27 cellular contexts compared by ENCODE assay signal in the genomic region with DNA sequence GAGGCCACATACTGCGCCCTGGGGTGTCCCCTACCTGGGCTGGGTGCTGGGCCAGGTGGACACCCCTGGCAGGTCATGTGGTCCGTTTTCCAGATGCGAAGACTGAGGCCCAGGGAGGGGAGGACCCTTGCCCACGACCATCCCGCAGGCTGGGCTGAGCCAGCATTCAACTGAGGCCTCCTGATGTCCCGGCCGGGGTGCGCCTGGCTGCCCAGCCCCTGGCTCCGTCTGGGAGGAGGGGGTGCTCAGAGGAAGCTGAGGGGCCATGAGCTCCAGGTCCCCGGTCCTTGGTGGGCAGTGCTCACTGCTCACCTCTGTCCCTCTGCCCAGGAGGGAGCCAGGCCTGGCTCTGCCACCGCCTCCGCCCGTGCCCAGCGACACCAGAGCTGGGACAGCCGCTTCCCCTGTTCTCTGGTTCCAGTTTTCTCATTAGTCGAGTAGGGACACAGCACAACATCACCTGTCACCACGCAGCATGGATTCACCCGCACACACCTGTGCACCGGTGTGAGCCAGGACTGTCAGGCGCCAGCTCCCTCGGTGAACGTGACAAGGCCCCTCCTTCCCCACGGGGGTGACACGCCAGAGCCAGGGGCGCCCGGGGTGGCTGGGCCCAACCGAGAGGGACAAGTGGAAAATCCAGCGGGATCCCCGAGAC.
DNase-seq lines count a peak whose midpoint lies in the region; ATAC-seq, FAIRE-seq and TF ChIP-seq lines count a peak whose summit lies in the region.
"Had no signal": no experiment of that assay in that cellular context is flagged by ENCODE, and none has a peak within 500 bp of the region (broad histone marks: within the 10 kb centered on the region; RNA-seq: fewer than 3 reads in every experiment).

No MANE protein-coding gene starts in this region.

- WGBS in IMR-90 (ENCODE audit: extremely low coverage in 2 of 2, insufficient read length in 1 of 2), 2 experiments, result 92% methylated on average over 17 of the region's 29 CpGs; no CpG with 5 or more reads in 1 of the 2 experiments

- dilution Hi-C loops in IMR-90 (cut with HindIII; ENCODE audit: low sequenced_read_pairs, unreplicated experiment), result no loop called here

- intact Hi-C loops in IMR-90 (cut with micrococcal nuclease) (loop anchor here (5.0 kb wide), 1 partner anchor 142 kb away; no protein-coding TSS in a partner anchor), kidney (cut with DNase I) (no loop called here)

- FAIRE-seq in kidney (lab: Jason Lieb, UNC), result no peak
- FAIRE-seq: GM12892, HTR-8/SVneo, RCC 7860 had no signal

- H3K27ac Mint-ChIP-seq in stimulated activated naive B cell treated with anti-CD40 and anti-IgM and Interleukin-4, amounts not matched to agents 10 μg/mL and 1 μg/mL and 100 μg/mL, for 72 hours, result peak overlapping the region; percentile 20
- no peak overlapping the region for H3K27ac Mint-ChIP-seq in neural progenitor cell
- H3K27ac Mint-ChIP-seq: CD8-positive, alpha-beta T cell; IgD-negative memory B cell had no signal

- H3K36me3 ChIP-seq in IMR-90 (ENCODE audit: control insufficient read depth, insufficient read depth, low read length) (no peaks in the 10 kb centered on the region), kidney (ENCODE audit: control insufficient read depth in 1 of 2, insufficient read depth in 2 of 2, low read length in 2 of 2) (no peaks in the 10 kb centered on the region), neural progenitor cell (no peaks in the 10 kb centered on the region)
- H3K36me3 ChIP-seq: HAP-1 had no signal

- H3K9ac ChIP-seq in IMR-90 (ENCODE audit: low read depth, low read length) (no peak overlapping the region), kidney (ENCODE audit: low read length in 2 of 2) (no peak overlapping the region), neural progenitor cell (no peak overlapping the region)
- H3K9ac ChIP-seq: BLaER1 treated with 17β-estradiol and CSF1 and Interleukin-3, amounts not matched to agents 10 nM and 100 nM; GM23248 had no signal

- no peak overlapping the region for H2BK20ac ChIP-seq in IMR-90 (ENCODE audit: low read depth, low read length)

- H3K9me3 ChIP-seq in IMR-90 (ENCODE audit: control insufficient read depth, insufficient read depth, low read length) (no peaks in the 10 kb centered on the region), kidney (ENCODE audit: control insufficient read depth in 1 of 2, low read length in 2 of 2) (no peaks in the 10 kb centered on the region), neural progenitor cell (ENCODE audit: low read depth) (no peaks in the 10 kb centered on the region)
- H3K9me3 ChIP-seq: BLaER1 treated with 17β-estradiol and CSF1 and Interleukin-3, amounts not matched to agents 10 nM and 100 nM; HAP-1 had no signal

- no peak for TF ChIP-seq CTCF in IMR-90 (conservative IDR thresholded peaks at IDR 0.05; ENCODE audit: low read depth, low read length)
- no peak for TF ChIP-seq CTCF in kidney (IDR thresholded peaks at IDR 0.05; ENCODE audit: borderline replicate concordance, extremely low read depth, insufficient read depth)
- no peak for TF ChIP-seq CTCF in neural progenitor cell (IDR thresholded peaks at IDR 0.05)

- no peaks in the 10 kb centered on the region for H3K4me1 ChIP-seq in IMR-90 (ENCODE audit: control insufficient read depth, insufficient read depth, low read length)
- no peaks in the 10 kb centered on the region for H3K4me1 ChIP-seq in kidney (ENCODE audit: control insufficient read depth in 1 of 2, insufficient read depth in 1 of 2, low read depth in 1 of 2, low read length in 2 of 2)
- peaks cover 13% of the 10 kb centered on the region for H3K4me1 ChIP-seq in neural progenitor cell
- H3K4me1 ChIP-seq: HAP-1 had no signal

- no peak overlapping the region for H2AK5ac ChIP-seq in IMR-90 (ENCODE audit: low read depth, low read length)

- peaks cover 0 to 24% of the 10 kb centered on the region in 2 donors for H3K4me1 Mint-ChIP-seq in stimulated activated naive B cell treated with anti-CD40 and anti-IgM and Interleukin-4, amounts not matched to agents 10 μg/mL and 1 μg/mL and 100 μg/mL, for 72 hours
- H3K4me1 Mint-ChIP-seq in neural progenitor cell, result peaks cover 4% of the 10 kb centered on the region

- no peak overlapping the region for H4K5ac ChIP-seq in IMR-90 (ENCODE audit: low read depth, low read length)

- H3K56ac ChIP-seq in IMR-90 (ENCODE audit: extremely low read depth, insufficient read depth, low read length), result no peak overlapping the region

- TF ChIP-seq RAD21 in IMR-90 (IDR thresholded peaks at IDR 0.05; ENCODE audit: low read length), result no peak

- H3K9me1 ChIP-seq in IMR-90 (ENCODE audit: insufficient read depth, low read length), result peaks cover 5% of the 10 kb centered on the region

- H3K4ac ChIP-seq in IMR-90 (ENCODE audit: low read depth, low read length), result no peak overlapping the region

- H4K8ac ChIP-seq in IMR-90 (ENCODE audit: low read depth in 2 of 2, low read length in 2 of 2), result no peak overlapping the region

- H3K27ac ChIP-seq in IMR-90 (ENCODE audit: insufficient read depth, low read length) (no peak overlapping the region), kidney (ENCODE audit: low read depth in 2 of 2, low read length in 2 of 2) (no peak overlapping the region), neural progenitor cell (no peak overlapping the region)
- H3K27ac ChIP-seq: 22Rv1; BLaER1 treated with 17β-estradiol and CSF1 and Interleukin-3, amounts not matched to agents 10 nM and 100 nM; GM23248 had no signal

- no peaks in the 10 kb centered on the region; the same call in 1 of the 2 replicates for H4K20me1 ChIP-seq in IMR-90 (ENCODE audit: insufficient read depth, low read length)
- H4K20me1 ChIP-seq in neural progenitor cell (ENCODE audit: low read depth), result peaks cover 5% of the 10 kb centered on the region

- H3K79me2 ChIP-seq in neural progenitor cell (ENCODE audit: low read depth), result no peaks in the 10 kb centered on the region

- no peak overlapping the region for H2BK120ac ChIP-seq in IMR-90 (ENCODE audit: low read depth, low read length)

- no peak overlapping the region for H3K18ac ChIP-seq in IMR-90 (ENCODE audit: low read depth, low read length)

- H3K4me3 Mint-ChIP-seq in stimulated activated naive B cell treated with anti-CD40 and anti-IgM and Interleukin-4, amounts not matched to agents 10 μg/mL and 1 μg/mL and 100 μg/mL, for 72 hours, result no peak overlapping the region
- no peak overlapping the region for H3K4me3 Mint-ChIP-seq in neural progenitor cell
- H3K4me3 Mint-ChIP-seq: CD8-positive, alpha-beta T cell; IgD-negative memory B cell had no signal

- peaks cover 12% of the 10 kb centered on the region for H3F3A ChIP-seq in neural progenitor cell (ENCODE audit: low read depth)

- in situ Hi-C loops in IMR-90 (cut with MboI; ENCODE audit: low sequenced_read_pairs), result no loop called here

- no peaks in the 10 kb centered on the region for H3K27me3 Mint-ChIP-seq in stimulated activated naive B cell treated with anti-CD40 and anti-IgM and Interleukin-4, amounts not matched to agents 10 μg/mL and 1 μg/mL and 100 μg/mL, for 72 hours
- H3K27me3 Mint-ChIP-seq in neural progenitor cell (ENCODE audit: insufficient read depth, low read depth), result peaks cover 3% of the 10 kb centered on the region

- no peak overlapping the region for H3K23ac ChIP-seq in IMR-90 (ENCODE audit: low read depth, low read length)

- TF ChIP-seq POLR2A in IMR-90 (IDR thresholded peaks at IDR 0.05; ENCODE audit: low read depth, low read length), result no peak

- POLR2A ChIA-PET in IMR-90 (lab: Charles Lee; ENCODE audit: unreplicated experiment), result no interaction called here

- H2BK15ac ChIP-seq in IMR-90 (ENCODE audit: low read depth, low read length), result no peak overlapping the region

- no peak overlapping the region for H3K14ac ChIP-seq in IMR-90 (replicated peaks; ENCODE audit: low read depth, low read length)

- H3K9me3 Mint-ChIP-seq in stimulated activated naive B cell treated with anti-CD40 and anti-IgM and Interleukin-4, amounts not matched to agents 10 μg/mL and 1 μg/mL and 100 μg/mL, for 72 hours, result no peaks in the 10 kb centered on the region
- no peaks in the 10 kb centered on the region for H3K9me3 Mint-ChIP-seq in neural progenitor cell
- H3K9me3 Mint-ChIP-seq: CD8-positive, alpha-beta T cell; IgD-negative memory B cell had no signal

- H3K27me3 ChIP-seq in IMR-90 (ENCODE audit: control insufficient read depth, insufficient read depth, low read length), result peaks cover 4% of the 10 kb centered on the region; the same call in 1 of the 2 replicates
- no peaks in the 10 kb centered on the region for H3K27me3 ChIP-seq in neural progenitor cell

- H2AFZ ChIP-seq in IMR-90 (replicated peaks; ENCODE audit: low read length, poor library complexity) (no peak overlapping the region), neural progenitor cell (replicated peaks) (no peak overlapping the region)

- ATAC-seq in IMR-90 (ENCODE audit: low read depth), result no peak
- no peak for ATAC-seq in stimulated activated naive B cell treated with anti-CD40 and anti-IgM and Interleukin-4, amounts not matched to agents 10 μg/mL and 1 μg/mL and 100 μg/mL, for 72 hours (replicated peaks)
- ATAC-seq in HG02852 (IDR thresholded peaks at IDR 0.05; ENCODE audit: unreplicated experiment), result no peak
- ATAC-seq in HG02763 (IDR thresholded peaks at IDR 0.05; ENCODE audit: unreplicated experiment), result no peak
- ATAC-seq: CD8-positive, alpha-beta T cell had no signal

- CTCF ChIA-PET in IMR-90 (lab: Yijun Ruan, JAX), result no interaction called here

- no peak overlapping the region for H3K4me2 ChIP-seq in IMR-90 (ENCODE audit: low read depth, low read length)
- H3K4me2 ChIP-seq in neural progenitor cell, result no peak overlapping the region
- H3K4me2 ChIP-seq: BLaER1 treated with 17β-estradiol and CSF1 and Interleukin-3, amounts not matched to agents 10 nM and 100 nM had no signal

- H3K79me1 ChIP-seq in IMR-90 (ENCODE audit: low read depth in 1 of 2, low read length in 2 of 2), result no peaks in the 10 kb centered on the region; a peak in 1 of 4 replicates

- no peak overlapping the region for H3K4me3 ChIP-seq in IMR-90 (ENCODE audit: insufficient read depth, low read depth, low read length)
- no peak overlapping the region for H3K4me3 ChIP-seq in kidney (ENCODE audit: low read length in 2 of 2)
- no peak overlapping the region for H3K4me3 ChIP-seq in neural progenitor cell
- H3K4me3 ChIP-seq: BLaER1 treated with 17β-estradiol and CSF1 and Interleukin-3, amounts not matched to agents 10 nM and 100 nM; HAP-1 had no signal

- no peak overlapping the region for H2BK5ac ChIP-seq in IMR-90 (ENCODE audit: low read depth, low read length, poor library complexity, severe bottlenecking)

- H4K91ac ChIP-seq in IMR-90 (ENCODE audit: insufficient read depth, low read depth, low read length), result no peak overlapping the region

- H2AK9ac ChIP-seq in IMR-90 (replicated peaks; ENCODE audit: low read depth, low read length, poor library complexity), result peak overlapping the region; percentile 61

- peaks cover 17% of the 10 kb centered on the region in 2 donors for H3K36me3 Mint-ChIP-seq in stimulated activated naive B cell treated with anti-CD40 and anti-IgM and Interleukin-4, amounts not matched to agents 10 μg/mL and 1 μg/mL and 100 μg/mL, for 72 hours
- H3K36me3 Mint-ChIP-seq in neural progenitor cell, result no peaks in the 10 kb centered on the region

- BruUV-seq in IMR-90 (replicated peaks; lab: Mats Ljungman, UMichigan), result no TSS peak

- peak; percentile 41 for DNase-seq in activated CD8-positive, alpha-beta memory T cell treated with anti-CD3 and anti-CD28 coated beads for 24 hours
- DNase-seq in activated CD8-positive, alpha-beta memory T cell treated with anti-CD3 and anti-CD28 coated beads, Interleukin-2, amount 50 U/mL, for 4 hours, result no peak
- DNase-seq in IMR-90, result no peak
- peak; percentile 62 for DNase-seq in kidney
- DNase-seq in stimulated activated naive B cell treated with anti-CD40 and anti-IgM and Interleukin-4, amounts not matched to agents 10 μg/mL and 1 μg/mL and 100 μg/mL, for 72 hours, result no peak
- DNase-seq in neural progenitor cell (ENCODE audit: low spot score), result no peak
- DNase-seq: ACHN, Calu3, DMS153, GM23248, MV-4-11, NCI-H1105 treated with DMSO at 0.1 percent for 48 hours, NCI-H1694, NCI-H2081, NCI-H2171 treated with DMSO at 0.1 percent for 48 hours, NCI-H524 treated with DMSO at 0.1 percent for 48 hours, OCI-M1 had no signal

Comparison
In these comparisons a context has a peak if more than half of its experiments do, and no peak if none do; other contexts are left out.
1. DNase-seq: peak in activated CD8-positive, alpha-beta memory T cell treated with anti-CD3 and anti-CD28 coated beads for 24 hours (single experiment) and kidney (single experiment); none in activated CD8-positive, alpha-beta memory T cell treated with anti-CD3 and anti-CD28 coated beads, Interleukin-2, amount 50 U/mL, for 4 hours (single experiment), IMR-90 (single experiment), stimulated activated naive B cell treated with anti-CD40 and anti-IgM and Interleukin-4, amounts not matched to agents 10 μg/mL and 1 μg/mL and 100 μg/mL, for 72 hours (single experiment) and neural progenitor cell (single experiment).